In genomic region chr13:80339578-80339840, GRCh38 we compare ENCODE assay signal across 9 cellular contexts. TPM values are rescaled to one million over a fixed set of nuclear protein-coding genes. Genes with fewer than 3 reads are reported as not detected.
DNase-seq lines count a peak whose midpoint lies in the region; ATAC-seq and TF ChIP-seq lines count a peak whose summit lies in the region.
"Had no signal": no experiment of that assay in that cellular context is flagged by ENCODE, and none has a peak within 500 bp of the region (broad histone marks: within the 10 kb centered on the region; RNA-seq: fewer than 3 reads in every experiment).

No MANE protein-coding gene starts in this region.

- ATAC-seq in GM21529 (IDR thresholded peaks at IDR 0.05; ENCODE audit: unreplicated experiment) (no peak), GM21576 (IDR thresholded peaks at IDR 0.05; ENCODE audit: unreplicated experiment) (no peak)

- no peak for TF ChIP-seq CTCF in HFF-Myc (IDR thresholded peaks at IDR 0.05; ENCODE audit: low read depth, low read length, missing control alignments)
- no peak for TF ChIP-seq CTCF in adrenal gland (IDR thresholded peaks at IDR 0.05)
- TF ChIP-seq CTCF in stomach (IDR thresholded peaks at IDR 0.05), result no peak

- H3K27me3 ChIP-seq in adrenal gland (no peaks in the 10 kb centered on the region), stomach (no peaks in the 10 kb centered on the region)

- H3K9me3 ChIP-seq in adrenal gland (replicated peaks in 1 of 3) (no peaks in the 10 kb centered on the region), iPS-18c (ENCODE audit: control insufficient read depth, insufficient read depth, low read length) (no peaks in the 10 kb centered on the region), stomach (no peaks in the 10 kb centered on the region)

- TF ChIP-seq POLR2A in adrenal gland (IDR thresholded peaks at IDR 0.05), result no peak
- no peak for TF ChIP-seq POLR2A in stomach (IDR thresholded peaks at IDR 0.05)

- H3K27ac ChIP-seq in adrenal gland (peak overlapping the region; percentile 81 to 99 (median 96)), stomach (peak overlapping the region; percentile 93 to 97 (median 95))

- peaks cover 0 to 11% of the 10 kb centered on the region in 2 donors for H3K36me3 ChIP-seq in adrenal gland (replicated peaks in 1 of 2)
- H3K36me3 ChIP-seq in stomach, result peaks cover 0 to 14% (median 11%) of the 10 kb centered on the region in 4 donors

- H3K4me1 ChIP-seq in adrenal gland (replicated peaks in 1 of 2) (peaks cover 4 to 48% of the 10 kb centered on the region in 2 donors), stomach (peaks cover 11 to 59% (median 39%) of the 10 kb centered on the region in 4 donors)

- 0 to 1% (median 0%) methylated on average over 4 of the region's 4 CpGs for WGBS in adrenal gland, 4 donors
- 0 to 1% (median 0%) methylated on average over 4 of the region's 4 CpGs for WGBS in stomach, 5 donors

- H3K4me3 ChIP-seq in HFF-Myc (replicated peaks; ENCODE audit: low read depth, low read length) (peak overlapping the region; percentile 81), adrenal gland (peak overlapping the region; percentile 72 to 95 (median 74)), iPS-18c (ENCODE audit: insufficient read depth, low read depth, low read length) (peak overlapping the region; percentile 85), stomach (peak overlapping the region; percentile 64 to 73 (median 68))

- DNase-seq in HFF-Myc (ENCODE audit: extremely low read depth, low read depth), result no peak
- no peak for DNase-seq in adrenal gland
- DNase-seq in stomach, result no peak
- no peak for DNase-seq in epidermal melanocyte (ENCODE audit: insufficient read length, low spot score)
- DNase-seq in islet precursor cell, result no peak

- TF ChIP-seq EP300 in stomach (IDR thresholded peaks at IDR 0.05), result no peak

- intact Hi-C loops in adrenal gland (cut with DNase I), result no loop called here
- intact Hi-C loops in stomach (cut with DNase I; ENCODE audit: low total_unique reads), result no loop called here

RNA-seq across cellular contexts. Expression of gene SPRY2, which starts 1.4 kb away (rescaled TPM):
- total RNA-seq in adrenal gland (10 to 100 TPM; 10.9 to 36.7 (median 26.1) TPM), stomach (10 to 100 TPM in 4 of 5 donors, 1 to 10 TPM in 1; 4.0 to 33.2 (median 24.0) TPM)
- polyA plus RNA-seq in adrenal gland (10 to 100 TPM; 14.6 to 20.2 (median 15.4) TPM), stomach (10 to 100 TPM; 13.6 to 23.1 (median 17.2) TPM)
- total RNA-seq: OCI-LY7 had no signal
